In genomic region chr12:113401066-113402000, GRCh38 we compare ENCODE assay signal across 31 cellular contexts. TPM values are rescaled to one million over a fixed set of nuclear protein-coding genes. Genes with fewer than 3 reads are reported as not detected.
"Had no signal": no experiment of that assay in that cellular context is flagged by ENCODE, and none has a peak within 500 bp of the region (broad histone marks: within the 10 kb centered on the region; RNA-seq: fewer than 3 reads in every experiment).

No MANE protein-coding gene starts in this region.

- H3K36me3 Mint-ChIP-seq: activated naive CD8-positive, alpha-beta T cell had no signal

- H3K27ac ChIP-seq: brain microvascular endothelial cell, coronary artery, esophagus muscularis mucosa, foreskin keratinocyte, gastrocnemius medialis, heart right ventricle had no signal

- H3K27ac Mint-ChIP-seq: activated CD4-positive, alpha-beta memory T cell treated with anti-CD3 and anti-CD28 coated beads, Interleukin-2, amount 10 ng/mL, durations not matched to agents 7 days and 5 days; activated CD4-positive, alpha-beta T cell treated with anti-CD3 and anti-CD28 coated beads, Interleukin-2, amount 10 ng/mL, durations not matched to agents 7 days and 5 days; activated naive CD8-positive, alpha-beta T cell; activated T-cell treated with anti-CD3 and anti-CD28 coated beads, Interleukin-2, amount 50 U/mL, for 24 hours; activated T-cell treated with anti-CD3 and anti-CD28 coated beads, Interleukin-2, amount 50 U/mL, for 72 hours; effector memory CD8-positive, alpha-beta T cell had no signal

- H3K4me1 Mint-ChIP-seq: activated CD4-positive, alpha-beta memory T cell treated with anti-CD3 and anti-CD28 coated beads, Interleukin-2, amount 10 ng/mL, durations not matched to agents 7 days and 5 days; activated CD4-positive, alpha-beta T cell treated with anti-CD3 and anti-CD28 coated beads, Interleukin-2, amount 10 ng/mL, durations not matched to agents 7 days and 5 days; central memory CD8-positive, alpha-beta T cell had no signal

- H3K36me3 ChIP-seq: brain microvascular endothelial cell, esophagus muscularis mucosa, gastrocnemius medialis, heart right ventricle had no signal

- H3K9me3 ChIP-seq: esophagus muscularis mucosa, gastrocnemius medialis, heart right ventricle had no signal

- H3K27me3 ChIP-seq: brain microvascular endothelial cell had no signal

- H3K4me3 ChIP-seq: coronary artery, esophagus muscularis mucosa, gastrocnemius medialis, heart right ventricle had no signal

- ATAC-seq: activated T-cell treated with anti-CD3 and anti-CD28 coated beads, Interleukin-2, amount 50 U/mL, for 72 hours; effector memory CD8-positive, alpha-beta T cell; foreskin keratinocyte; gastrocnemius medialis; heart right ventricle had no signal

- FAIRE-seq: astrocyte, bronchial epithelial cell had no signal

- H3K4me3 Mint-ChIP-seq: activated CD4-positive, alpha-beta memory T cell treated with anti-CD3 and anti-CD28 coated beads, Interleukin-2, amount 10 ng/mL, durations not matched to agents 7 days and 5 days; activated CD4-positive, alpha-beta T cell treated with anti-CD3 and anti-CD28 coated beads, Interleukin-2, amount 10 ng/mL, durations not matched to agents 7 days and 5 days; activated naive CD8-positive, alpha-beta T cell; activated T-cell treated with anti-CD3 and anti-CD28 coated beads, Interleukin-2, amount 50 U/mL, for 24 hours; activated T-cell treated with anti-CD3 and anti-CD28 coated beads, Interleukin-2, amount 50 U/mL, for 72 hours; central memory CD8-positive, alpha-beta T cell; effector memory CD8-positive, alpha-beta T cell had no signal

- H3K4me1 ChIP-seq: foreskin keratinocyte had no signal

- DNase-seq: activated CD4-positive, alpha-beta memory T cell treated with anti-CD3 and anti-CD28 coated beads, Interleukin-2, amount 10 ng/mL, durations not matched to agents 7 days and 5 days; activated CD4-positive, alpha-beta T cell treated with anti-CD3 and anti-CD28 coated beads for 1 hour; activated CD4-positive, alpha-beta T cell treated with anti-CD3 and anti-CD28 coated beads for 4 hours; activated CD4-positive, alpha-beta T cell treated with anti-CD3 and anti-CD28 coated beads, Interleukin-2, amount 10 ng/mL, durations not matched to agents 7 days and 5 days; activated CD4-positive, alpha-beta T cell treated with anti-CD3 and anti-CD28 coated beads, Interleukin-2, amount 50 U/mL, for 4 hours; activated CD8-positive, alpha-beta memory T cell treated with anti-CD3 and anti-CD28 coated beads, Interleukin-2, amount 50 U/mL, for 48 hours; activated gamma-delta T cell; activated naive CD4-positive, alpha-beta T cell treated with anti-CD3 and anti-CD28 coated beads, Interleukin-2, amount 50 U/mL, for 16 hours; activated naive CD4-positive, alpha-beta T cell treated with Interleukin-2 at 50 U/mL for 16 hours; activated T-cell treated with anti-CD3 and anti-CD28 coated beads for 4 hours; activated T-cell treated with anti-CD3 and anti-CD28 coated beads, Interleukin-2, amount 50 U/mL, for 24 hours; activated T-cell treated with anti-CD3 and anti-CD28 coated beads, Interleukin-2, amount 50 U/mL, for 72 hours; amniotic stem cell; anterior cingulate cortex; brain microvascular endothelial cell; dermis blood vessel endothelial cell; effector CD4-positive, alpha-beta T cell; effector memory CD8-positive, alpha-beta T cell; erythroblast; foreskin keratinocyte; gastrocnemius medialis; heart right ventricle; T-helper 2 cell had no signal

- H3K9me3 Mint-ChIP-seq: activated CD4-positive, alpha-beta memory T cell treated with anti-CD3 and anti-CD28 coated beads, Interleukin-2, amount 10 ng/mL, durations not matched to agents 7 days and 5 days; activated CD4-positive, alpha-beta T cell treated with anti-CD3 and anti-CD28 coated beads, Interleukin-2, amount 10 ng/mL, durations not matched to agents 7 days and 5 days; activated T-cell treated with anti-CD3 and anti-CD28 coated beads, Interleukin-2, amount 50 U/mL, for 24 hours; activated T-cell treated with anti-CD3 and anti-CD28 coated beads, Interleukin-2, amount 50 U/mL, for 72 hours; central memory CD8-positive, alpha-beta T cell; effector memory CD8-positive, alpha-beta T cell had no signal

RNA-seq across cellular contexts. Expression of gene SDS, which starts 2.4 kb away (rescaled TPM):
- total RNA-seq: activated CD4-positive, alpha-beta memory T cell treated with anti-CD3 and anti-CD28 coated beads, Interleukin-2, amount 10 ng/mL, durations not matched to agents 7 days and 5 days; activated CD4-positive, alpha-beta T cell treated with anti-CD3 and anti-CD28 coated beads, Interleukin-2, amount 10 ng/mL, durations not matched to agents 7 days and 5 days; activated T-cell treated with anti-CD3 and anti-CD28 coated beads, Interleukin-2, amount 50 U/mL, for 72 hours; astrocyte; bronchial epithelial cell; cerebellum; dermis blood vessel endothelial cell; foreskin keratinocyte; T-helper 1 cell treated with Interleukin-12 subunit alpha and Interleukin-12 subunit beta and Interleukin-4 antibody, amounts not matched to agents 30 ng/mL and 1 ng/mL, for 36 hours had no signal
- polyA plus RNA-seq: foreskin keratinocyte had no signal

RNA-seq across cellular contexts. Expression of gene SDSL, which starts 20.8 kb away (rescaled TPM):
- total RNA-seq: activated CD4-positive, alpha-beta memory T cell treated with anti-CD3 and anti-CD28 coated beads, Interleukin-2, amount 10 ng/mL, durations not matched to agents 7 days and 5 days had no signal
